ENCODE assay signal across 1 cellular context in the genomic region with DNA sequence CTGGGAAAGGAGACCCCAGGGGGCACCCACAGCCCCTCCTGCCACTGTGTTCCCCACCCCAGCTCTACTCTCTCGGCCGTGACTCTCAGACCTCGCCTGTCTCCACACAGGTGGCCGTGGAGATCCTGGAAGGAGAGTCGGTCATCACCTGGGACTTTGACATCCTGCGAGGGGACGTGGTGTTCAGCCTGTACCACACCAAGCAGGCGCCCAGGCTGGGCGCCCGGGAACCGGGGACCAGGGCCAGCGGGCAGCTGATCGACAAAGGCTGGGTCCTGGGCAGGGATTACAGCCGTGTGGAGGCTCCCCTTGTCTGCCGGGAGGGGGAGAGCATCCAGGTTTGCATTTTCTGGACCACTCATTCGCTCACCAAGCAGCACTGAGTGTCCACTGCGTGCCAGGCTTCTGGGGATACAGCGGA.
TF ChIP-seq lines count a peak whose summit lies in the region.

No MANE protein-coding gene starts in this region.

TF ChIP-seq in HepG2, 621 proteins besides CTCF, POLR2A, EP300 and RAD21:
- TF ChIP-seq KDM5B (CRISPR knock-in tag; IDR thresholded peaks at IDR 0.05; ENCODE audit: borderline replicate concordance) (peak; percentile 24; the same call in 1 of the 2 replicates), ZNF768 (CRISPR knock-in tag; IDR thresholded peaks at IDR 0.05) (peak; percentile 43; the same call in 1 of the 2 replicates)
- TF ChIP-seq, protein P1, sequence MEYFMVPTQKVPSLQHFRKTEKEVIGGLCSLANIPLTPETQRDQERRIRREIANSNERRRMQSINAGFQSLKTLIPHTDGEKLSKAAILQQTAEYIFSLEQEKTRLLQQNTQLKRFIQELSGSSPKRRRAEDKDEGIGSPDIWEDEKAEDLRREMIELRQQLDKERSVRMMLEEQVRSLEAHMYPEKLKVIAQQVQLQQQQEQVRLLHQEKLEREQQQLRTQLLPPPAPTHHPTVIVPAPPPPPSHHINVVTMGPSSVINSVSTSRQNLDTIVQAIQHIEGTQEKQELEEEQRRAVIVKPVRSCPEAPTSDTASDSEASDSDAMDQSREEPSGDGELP (IDR thresholded peaks at IDR 0.05; ENCODE audit: borderline replicate concordance, low read depth) = no peak
